ENCODE assay signal across 8 cellular contexts in the genomic region with DNA sequence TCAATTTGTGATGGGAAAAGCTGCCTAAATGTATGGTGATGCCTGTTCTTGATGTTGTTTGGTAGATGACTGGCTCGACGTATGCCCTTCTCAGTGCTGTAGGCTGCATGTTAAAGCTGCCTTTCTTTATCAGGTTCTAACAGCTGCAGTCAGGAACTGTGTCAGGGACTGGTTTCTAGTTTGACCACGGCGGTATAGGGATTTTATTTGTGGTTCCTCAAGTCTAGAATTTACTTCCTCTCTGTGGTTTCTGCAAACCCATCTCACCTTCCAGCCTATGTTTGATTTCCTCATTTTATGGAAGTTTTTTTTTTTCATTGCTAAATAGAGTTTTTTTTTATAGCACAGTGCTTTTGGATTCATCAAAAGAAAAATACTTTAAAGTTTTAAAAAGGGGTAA. TPM values are rescaled to one million over a fixed set of nuclear protein-coding genes. Genes with fewer than 3 reads are reported as not detected.
DNase-seq lines count a peak whose midpoint lies in the region; ATAC-seq and TF ChIP-seq lines count a peak whose summit lies in the region.

No MANE protein-coding gene starts in this region.

- no peaks in the 10 kb centered on the region for H3K27me3 Mint-ChIP-seq in CD4-positive, alpha-beta T cell

- 75% methylated on average over 4 of the region's 4 CpGs for WGBS in hepatocyte (ENCODE audit: low lambda C conversion rate, missing lambda C conversion rate)

- H3K4me1 ChIP-seq in hepatocyte (ENCODE audit: insufficient read depth) (peaks cover 24% of the 10 kb centered on the region), BE2C (peaks cover 16% of the 10 kb centered on the region)
- peaks cover 21% of the 10 kb centered on the region for H3K4me1 ChIP-seq in effector memory CD4-positive, alpha-beta T cell (ENCODE audit: control insufficient read depth, insufficient read depth, low read length, poor library complexity, severe bottlenecking)

- peaks cover 2% of the 10 kb centered on the region for H4K20me1 ChIP-seq in hepatocyte (ENCODE audit: insufficient read depth, poor library complexity, severe bottlenecking)

- no peak overlapping the region for H3K27ac ChIP-seq in CD4-positive, alpha-beta T cell (ENCODE audit: low read depth, low read length)
- peak overlapping the region; percentile 85 for H3K27ac ChIP-seq in hepatocyte
- H3K27ac ChIP-seq in effector memory CD4-positive, alpha-beta T cell (ENCODE audit: insufficient read depth, low read length, poor library complexity, severe bottlenecking): no peak overlapping the region

- no peaks in the 10 kb centered on the region for H3K9me3 Mint-ChIP-seq in CD4-positive, alpha-beta T cell

- peaks cover 57% of the 10 kb centered on the region for H3K4me1 Mint-ChIP-seq in CD4-positive, alpha-beta T cell (ENCODE audit: low read depth)

- H3K9me2 ChIP-seq in hepatocyte (replicated peaks; ENCODE audit: insufficient read depth): no peaks in the 10 kb centered on the region

- H3K4me3 ChIP-seq in hepatocyte (no peak overlapping the region), BE2C (ENCODE audit: low read depth, low read length) (no peak overlapping the region)
- no peak overlapping the region for H3K4me3 ChIP-seq in effector memory CD4-positive, alpha-beta T cell (ENCODE audit: insufficient read depth, low read depth, low read length, poor library complexity, severe bottlenecking)

- ATAC-seq in CD4-positive, alpha-beta T cell (ENCODE audit: poor library complexity): peak; percentile 52
- ATAC-seq in GM19043 (IDR thresholded peaks at IDR 0.05; ENCODE audit: low read depth, unreplicated experiment) (peak; percentile 60), HG03095 (IDR thresholded peaks at IDR 0.05; ENCODE audit: unreplicated experiment) (peak; percentile 85)

- no peak for DNase-seq in CD4-positive, alpha-beta T cell
- DNase-seq in SIG-M5 treated with dmso at 0.1 percent for 504 hours (lab: John Stamatoyannopoulos, UW; ENCODE audit: unreplicated experiment) (peak; percentile 91), hepatocyte (ENCODE audit: low spot score) (no peak), BE2C (no peak), NCI-H345 treated with DMSO at 0.1 percent for 48 hours (lab: John Stamatoyannopoulos, UW; ENCODE audit: unreplicated experiment) (no peak)
- DNase-seq in effector memory CD4-positive, alpha-beta T cell: no peak

- CTCF ChIA-PET in CD4-positive, alpha-beta T cell (lab: Charles Lee): interaction anchor here (1.1 to 1.6 kb wide), 3 partner anchors 27 to 161 kb away, joined by 3 to 4 read pairs (median 4); no protein-coding TSS in a partner anchor

- H3K36me3 Mint-ChIP-seq in CD4-positive, alpha-beta T cell (ENCODE audit: low read depth): peaks cover 30% of the 10 kb centered on the region

- H3K27ac Mint-ChIP-seq in CD4-positive, alpha-beta T cell: no peak overlapping the region

- POLR2A ChIA-PET in CD4-positive, alpha-beta T cell (lab: Charles Lee): interaction anchor here (0.7 to 0.8 kb wide), 2 partner anchors 27 to 118 kb away, joined by 3 read pairs; no protein-coding TSS in a partner anchor

- no peaks in the 10 kb centered on the region for H3K36me3 ChIP-seq in hepatocyte (replicated peaks; ENCODE audit: insufficient read depth, low read depth)
- H3K36me3 ChIP-seq in effector memory CD4-positive, alpha-beta T cell (ENCODE audit: control insufficient read depth, insufficient read depth, low read length): peaks cover 2% of the 10 kb centered on the region
- H3K36me3 ChIP-seq in BE2C: peaks cover 4% of the 10 kb centered on the region; the same call in 1 of the 2 replicates

- intact Hi-C loops in CD4-positive, alpha-beta T cell (cut with DNase I, micrococcal nuclease): loop anchor here in 1 of 2 experiments (1.0 kb wide), 1 partner anchor 27 kb away; a partner anchor contains a TSS

- no peak for TF ChIP-seq CTCF in CD4-positive, alpha-beta T cell (IDR thresholded peaks at IDR 0.05)
- TF ChIP-seq CTCF in hepatocyte (IDR thresholded peaks at IDR 0.05; ENCODE audit: poor library complexity): no peak
- no peak for TF ChIP-seq CTCF in BE2C (IDR thresholded peaks at IDR 0.05; ENCODE audit: low read depth, low read length)

- H3K4me3 Mint-ChIP-seq in CD4-positive, alpha-beta T cell: peak overlapping the region; percentile 26

- H2AFZ ChIP-seq in hepatocyte: no peak overlapping the region

- no peaks in the 10 kb centered on the region for H3K27me3 ChIP-seq in CD4-positive, alpha-beta T cell (ENCODE audit: control insufficient read depth, insufficient read depth, low read length)
- H3K27me3 ChIP-seq in hepatocyte (no peaks in the 10 kb centered on the region), BE2C (no peaks in the 10 kb centered on the region)
- H3K27me3 ChIP-seq in effector memory CD4-positive, alpha-beta T cell (replicated peaks; ENCODE audit: control insufficient read depth, insufficient read depth, low read length, poor library complexity, severe bottlenecking): no peaks in the 10 kb centered on the region

- H3K4me2 ChIP-seq in hepatocyte: peak overlapping the region; percentile 51

- H3K79me2 ChIP-seq in hepatocyte: peaks cover 72% of the 10 kb centered on the region

- no peaks in the 10 kb centered on the region for H3K9me3 ChIP-seq in CD4-positive, alpha-beta T cell (ENCODE audit: control insufficient read depth, low read length)
- no peaks in the 10 kb centered on the region for H3K9me3 ChIP-seq in hepatocyte (ENCODE audit: low read depth)
- no peaks in the 10 kb centered on the region for H3K9me3 ChIP-seq in effector memory CD4-positive, alpha-beta T cell (ENCODE audit: control insufficient read depth, low read length)
- no peaks in the 10 kb centered on the region for H3K9me3 ChIP-seq in BE2C

RNA-seq across cellular contexts. Expression of a gene that starts 26.5 kb away (rescaled TPM):
- total RNA-seq in CD4-positive, alpha-beta T cell: 10 to 100 TPM; 30.3 to 31.7 TPM
- total RNA-seq in hepatocyte: 10.9 and 13.1 TPM in 2 replicates
- polyA plus RNA-seq in hepatocyte: 3.1 and 5.0 TPM in 2 replicates
- polyA plus RNA-seq in BE2C (2012; ENCODE audit: insufficient read depth, insufficient read length, low read depth): 8.8 TPM
